ENCODE assay signal across 8 cellular contexts in genomic region chr17:3695129-3695722, GRCh38. TPM values are rescaled to one million over a fixed set of nuclear protein-coding genes. Genes with fewer than 3 reads are reported as not detected.
DNase-seq lines count a peak whose midpoint lies in the region; ATAC-seq and TF ChIP-seq lines count a peak whose summit lies in the region.

No MANE protein-coding gene starts in this region.

- no peaks in the 10 kb centered on the region for H3K9me3 Mint-ChIP-seq in activated naive CD4-positive, alpha-beta T cell treated with anti-CD3 and anti-CD28 coated beads, Interleukin-2, amount 10 ng/mL, durations not matched to agents 7 days and 5 days
- peaks cover 0 to 4% of the 10 kb centered on the region in 2 donors for H3K9me3 Mint-ChIP-seq in activated naive CD4-positive, alpha-beta T cell treated with anti-CD3 and anti-CD28 coated beads, Interleukin-2, amount 50 U/mL, for 72 hours

- no peak for TF ChIP-seq EP300 in tibial nerve (IDR thresholded peaks at IDR 0.05)

- TF ChIP-seq CTCF in kidney epithelial cell (IDR thresholded peaks at IDR 0.05; ENCODE audit: insufficient read depth, low read length, poor library complexity, severe bottlenecking) (no peak), tibial nerve (IDR thresholded peaks at IDR 0.05) (no peak)

- TF ChIP-seq POLR2A in tibial nerve (IDR thresholded peaks at IDR 0.05) = no peak

- peaks cover 4% of the 10 kb centered on the region for H3K27me3 Mint-ChIP-seq in activated naive CD4-positive, alpha-beta T cell treated with anti-CD3 and anti-CD28 coated beads, Interleukin-2, amount 10 ng/mL, durations not matched to agents 7 days and 5 days

- H3K4me3 ChIP-seq in kidney epithelial cell (ENCODE audit: low read depth, low read length) (peak overlapping the region; percentile 30), tibial nerve (peak overlapping the region in 3 of 4 donors; percentile 22 to 60 (median 53))

- H3K27me3 ChIP-seq in kidney epithelial cell (ENCODE audit: control insufficient read depth, insufficient read depth, low read length) = peaks cover 3% of the 10 kb centered on the region
- H3K27me3 ChIP-seq in tibial nerve = peaks cover 0 to 70% of the 10 kb centered on the region in 2 donors

- 14 to 25% methylated on average over 15 to 17 of the region's 17 CpGs for WGBS in tibial nerve, 2 donors

- no peaks in the 10 kb centered on the region for H3K36me3 ChIP-seq in kidney epithelial cell (ENCODE audit: control insufficient read depth, insufficient read depth, low read length)
- H3K36me3 ChIP-seq in tibial nerve = no peaks in the 10 kb centered on the region

- peaks cover 0 to 24% (median 0%) of the 10 kb centered on the region in 4 donors for H3K4me1 ChIP-seq in tibial nerve

- CTCF ChIA-PET in activated naive CD4-positive, alpha-beta T cell treated with anti-CD3 and anti-CD28 coated beads, Interleukin-2, amount 10 ng/mL, durations not matched to agents 7 days and 5 days (lab: Charles Lee) = interaction anchor here (0.6 to 1.2 kb wide), 5 partner anchors 11 to 43 kb away, joined by 3 to 5 read pairs (median 3); partner anchors contain the start of gene HASPIN

- H3K27ac Mint-ChIP-seq in activated naive CD4-positive, alpha-beta T cell treated with anti-CD3 and anti-CD28 coated beads, Interleukin-2, amount 10 ng/mL, durations not matched to agents 7 days and 5 days = no peak overlapping the region
- H3K27ac Mint-ChIP-seq in activated naive CD4-positive, alpha-beta T cell treated with anti-CD3 and anti-CD28 coated beads, Interleukin-2, amount 50 U/mL, for 72 hours = peak overlapping the region in 1 of 2 donors; percentile 75

- peaks cover 0 to 15% (median 0%) of the 10 kb centered on the region in 4 donors for H3K9me3 ChIP-seq in tibial nerve

- peaks cover 6% of the 10 kb centered on the region for H3K36me3 Mint-ChIP-seq in activated naive CD4-positive, alpha-beta T cell treated with anti-CD3 and anti-CD28 coated beads, Interleukin-2, amount 10 ng/mL, durations not matched to agents 7 days and 5 days
- H3K36me3 Mint-ChIP-seq in activated naive CD4-positive, alpha-beta T cell treated with anti-CD3 and anti-CD28 coated beads, Interleukin-2, amount 50 U/mL, for 72 hours = peaks cover 6 to 21% of the 10 kb centered on the region in 2 donors

- H3K4me1 Mint-ChIP-seq in activated naive CD4-positive, alpha-beta T cell treated with anti-CD3 and anti-CD28 coated beads, Interleukin-2, amount 10 ng/mL, durations not matched to agents 7 days and 5 days = peaks cover 34% of the 10 kb centered on the region

- DNase-seq in activated naive CD4-positive, alpha-beta T cell treated with anti-CD3 and anti-CD28 coated beads, Interleukin-2, amount 10 ng/mL, durations not matched to agents 7 days and 5 days = no peak
- DNase-seq in activated naive CD4-positive, alpha-beta T cell treated with Interleukin-2 at 50 U/mL for 16 hours = no peak
- no peak for DNase-seq in activated naive CD4-positive, alpha-beta T cell treated with anti-CD3 and anti-CD28 coated beads, Interleukin-2, amount 50 U/mL, for 72 hours (ENCODE audit: low spot score in 2 of 2)
- no peak for DNase-seq in kidney epithelial cell (ENCODE audit: low read depth)
- DNase-seq in tibial nerve (ENCODE audit: low spot score in 2 of 2) = no peak
- no peak for DNase-seq in amygdala (lab: John Stamatoyannopoulos, UW)

- peak overlapping the region in 1 of 4 donors; percentile 9 for H3K27ac ChIP-seq in tibial nerve

- peak; percentile 30 to 46 for ATAC-seq in activated naive CD4-positive, alpha-beta T cell treated with anti-CD3 and anti-CD28 coated beads, Interleukin-2, amount 50 U/mL, for 72 hours
- ATAC-seq in GM18520 (IDR thresholded peaks at IDR 0.05; ENCODE audit: unreplicated experiment) (no peak), HG03196 (IDR thresholded peaks at IDR 0.05; ENCODE audit: unreplicated experiment) (no peak)

- H3K4me3 Mint-ChIP-seq in activated naive CD4-positive, alpha-beta T cell treated with anti-CD3 and anti-CD28 coated beads, Interleukin-2, amount 10 ng/mL, durations not matched to agents 7 days and 5 days = peak overlapping the region; percentile 81

RNA-seq across cellular contexts. Expression of gene P2RX5, which starts 0.7 kb away (rescaled TPM):
- total RNA-seq in activated naive CD4-positive, alpha-beta T cell treated with anti-CD3 and anti-CD28 coated beads, Interleukin-2, amount 50 U/mL, for 72 hours = 100 to 1,000 TPM in 1 of 2 donors, 10 to 100 TPM in 1; 82.9 to 120 TPM
- 6.0 and 8.4 TPM in 2 replicates for total RNA-seq in kidney epithelial cell
- under 1 TPM in 1 of 4 donors, not detected in 3; 0.42 TPM for total RNA-seq in tibial nerve

RNA-seq across cellular contexts. Expression of gene EMC6, which starts 26.6 kb away (rescaled TPM):
- 10 to 100 TPM; 41.6 to 49.8 TPM for total RNA-seq in activated naive CD4-positive, alpha-beta T cell treated with anti-CD3 and anti-CD28 coated beads, Interleukin-2, amount 50 U/mL, for 72 hours
- 24.9 and 30.0 TPM in 2 replicates for total RNA-seq in kidney epithelial cell
- 10 to 100 TPM; 12.6 to 23.4 (median 18.9) TPM for total RNA-seq in tibial nerve

RNA-seq across cellular contexts. Expression of gene TAX1BP3, which starts 26.8 kb away (rescaled TPM):
- total RNA-seq in activated naive CD4-positive, alpha-beta T cell treated with anti-CD3 and anti-CD28 coated beads, Interleukin-2, amount 50 U/mL, for 72 hours = 10 to 100 TPM; 17.2 to 24.7 TPM
- total RNA-seq in kidney epithelial cell = 398 and 497 TPM in 2 replicates
- 100 to 1,000 TPM; 183 to 303 (median 249) TPM for total RNA-seq in tibial nerve

RNA-seq across cellular contexts. Expression of gene HASPIN, which starts 28.5 kb away (rescaled TPM):
- 10 to 100 TPM; 24.0 to 26.6 TPM for total RNA-seq in activated naive CD4-positive, alpha-beta T cell treated with anti-CD3 and anti-CD28 coated beads, Interleukin-2, amount 50 U/mL, for 72 hours
- total RNA-seq in kidney epithelial cell = 3.0 and 3.6 TPM in 2 replicates
- total RNA-seq in tibial nerve = under 1 TPM in 1 of 4 donors, not detected in 3; 0.21 TPM

RNA-seq across cellular contexts. Expression of gene CTNS, which starts 58.7 kb away (rescaled TPM):
- 1 to 10 TPM; 4.9 to 8.7 TPM for total RNA-seq in activated naive CD4-positive, alpha-beta T cell treated with anti-CD3 and anti-CD28 coated beads, Interleukin-2, amount 50 U/mL, for 72 hours
- total RNA-seq in kidney epithelial cell (49.4 and 55.4 TPM in 2 replicates), tibial nerve (10 to 100 TPM; 42.9 to 62.1 (median 50.6) TPM)

Comparison
In these comparisons a context has a peak if more than half of its experiments do, and no peak if none do; other contexts are left out.
1. ATAC-seq: peak in activated naive CD4-positive, alpha-beta T cell treated with anti-CD3 and anti-CD28 coated beads, Interleukin-2, amount 50 U/mL, for 72 hours (2 of 2); none in GM18520 (single experiment) and HG03196 (single experiment).
2. RNA of gene TAX1BP3, which starts 26.8 kb away (total RNA-seq): 398 to 497 TPM in kidney epithelial cell and 183 to 303 TPM in tibial nerve; 17.2 to 24.7 TPM in activated naive CD4-positive, alpha-beta T cell treated with anti-CD3 and anti-CD28 coated beads, Interleukin-2, amount 50 U/mL, for 72 hours; every median in the first group is over 4 times any median in the second.